ENCODE assay signal across 14 cellular contexts in genomic region chr20:1121439-1121838, GRCh38. TPM values are rescaled to one million over a fixed set of nuclear protein-coding genes. Genes with fewer than 3 reads are reported as not detected.
DNase-seq lines count a peak whose midpoint lies in the region; ATAC-seq, FAIRE-seq and TF ChIP-seq lines count a peak whose summit lies in the region.
"Had no signal": no experiment of that assay in that cellular context is flagged by ENCODE, and none has a peak within 500 bp of the region (broad histone marks: within the 10 kb centered on the region; RNA-seq: fewer than 3 reads in every experiment).

No MANE protein-coding gene starts in this region.

- TF ChIP-seq POLR2A in K562 (conservative IDR thresholded peaks at IDR 0.05) = no peak

- in situ Hi-C loops in K562 (cut with MboI) = no loop called here

- peaks cover 76% of the 10 kb centered on the region for H3K79me2 ChIP-seq in SK-N-SH (ENCODE audit: insufficient read depth)
- peaks cover 69% of the 10 kb centered on the region for H3K79me2 ChIP-seq in K562 (ENCODE audit: control insufficient read depth, insufficient read depth, low read length)

- TF ChIP-seq CTCF in SK-N-SH (IDR thresholded peaks at IDR 0.05) = no peak
- no peak for TF ChIP-seq CTCF in K562 (IDR thresholded peaks at IDR 0.05 in 2 of 3, conservative IDR thresholded peaks at IDR 0.05 in 1 of 3; ENCODE audit: insufficient read depth in 2 of 3, low read depth in 1 of 3, low read length in 3 of 3)
- TF ChIP-seq CTCF in neural crest cell (conservative IDR thresholded peaks at IDR 0.05) = no peak
- TF ChIP-seq CTCF in pancreas (IDR thresholded peaks at IDR 0.05) = no peak

- H3K36me3 Mint-ChIP-seq in neural crest cell (ENCODE audit: low read depth) = no peaks in the 10 kb centered on the region

- no peak for TF ChIP-seq EP300 in SK-N-SH (IDR thresholded peaks at IDR 0.05; ENCODE audit: borderline replicate concordance in 1 of 2, low read depth in 1 of 2, low read length in 1 of 2)
- no peak for TF ChIP-seq EP300 in K562 (IDR thresholded peaks at IDR 0.05; ENCODE audit: low read length)

- no peaks in the 10 kb centered on the region for H3F3A ChIP-seq in SK-N-SH (replicated peaks; ENCODE audit: insufficient read depth)

- POLR2A ChIA-PET in SK-N-SH (lab: Yijun Ruan, JAX) = no interaction called here
- POLR2A ChIA-PET in K562 (lab: Yijun Ruan, JAX) = interaction anchor here (0.6 to 1.9 kb wide), 5 partner anchors 11 to 1386 kb away, joined by 3 to 6 read pairs (median 3); no protein-coding TSS in a partner anchor

- H2AFZ ChIP-seq in SK-N-SH (ENCODE audit: low read depth) (no peak overlapping the region), K562 (ENCODE audit: low read depth, low read length) (no peak overlapping the region)

- H4K20me1 ChIP-seq in SK-N-SH (ENCODE audit: insufficient read depth) (peaks cover 7% of the 10 kb centered on the region; the same call in 1 of the 2 replicates), K562 (replicated peaks; ENCODE audit: control insufficient read depth, insufficient read depth, low read length) (peaks cover 19% of the 10 kb centered on the region)

- no TSS peak for BruUV-seq in K562 (replicated peaks; lab: Mats Ljungman, UMichigan)

- ATAC-seq in SK-N-SH treated with all-trans-retinoic acid at 6 μM for 48 hours = no peak
- ATAC-seq in K562 = no peak
- ATAC-seq in GM21367 (IDR thresholded peaks at IDR 0.05; ENCODE audit: unreplicated experiment) = no peak
- ATAC-seq in pancreas = no peak

- DNase-seq in SK-N-SH = no peak
- peak; percentile 44 to 90 for DNase-seq in NCI-H524 (lab: John Stamatoyannopoulos, UW)
- DNase-seq in K562 (ENCODE audit: extremely low read depth in 1 of 4, low spot score in 3 of 4) = peak; percentile 22 to 62 (median 32)
- DNase-seq in neural crest cell (ENCODE audit: low read depth, low spot score) = no peak
- DNase-seq in retina = no peak
- DNase-seq in pancreas = no peak
- DNase-seq: dorsolateral prefrontal cortex; GF-D8; stimulated activated CD4-positive, alpha-beta T cell treated with anti-CD3 and anti-CD28 coated beads, Interleukin-4, amount 100 ng/mL, for 1 hour; tibial artery had no signal

- H3K4me3 Mint-ChIP-seq in neural crest cell = peak overlapping the region; percentile 77

- H3K27ac Mint-ChIP-seq in neural crest cell (ENCODE audit: unreplicated experiment) = no peak overlapping the region

- intact Hi-C loops in K562 (cut with micrococcal nuclease) = no loop called here
- intact Hi-C loops in pancreas (cut with DNase I) = no loop called here

- TF ChIP-seq RAD21 in SK-N-SH (IDR thresholded peaks at IDR 0.05; ENCODE audit: low read length) (no peak), K562 (CRISPR knock-in tag; conservative IDR thresholded peaks at IDR 0.05 in 1 of 2, IDR thresholded peaks at IDR 0.05 in 1 of 2) (no peak)

- FAIRE-seq in K562 (lab: Jason Lieb, UNC) = peak; percentile 74
- no peak for FAIRE-seq in pancreas (lab: Jason Lieb, UNC)
- FAIRE-seq: A204.1, HTR-8/SVneo had no signal

- H3K4me1 ChIP-seq in SK-N-SH (ENCODE audit: control insufficient read depth in 1 of 2, insufficient read depth in 2 of 2, low read depth in 1 of 2, low read length in 1 of 2) (peaks cover 12 to 33% of the 10 kb centered on the region in 2 experiments; a peak in 3 of 4 replicates), K562 (replicated peaks in 1 of 2; ENCODE audit: control insufficient read depth in 2 of 2, insufficient read depth in 2 of 2, low read length in 2 of 2) (peaks cover 14 to 53% of the 10 kb centered on the region in 2 experiments; a peak in 4 of 5 replicates), pancreas (peaks cover 12 to 46% (median 20%) of the 10 kb centered on the region in 3 donors)

- CTCF ChIA-PET in SK-N-SH (lab: Yijun Ruan, JAX) = interaction anchor here (0.9 to 1.2 kb wide), 2 partner anchors 13 to 65 kb away, joined by 3 read pairs; no protein-coding TSS in a partner anchor
- CTCF ChIA-PET in K562 (lab: Yijun Ruan, JAX; ENCODE audit: low intra/inter-chr PET ratio) = no interaction called here

- no peaks in the 10 kb centered on the region for H3K9me3 Mint-ChIP-seq in neural crest cell

- no peaks in the 10 kb centered on the region for H3K27me3 Mint-ChIP-seq in neural crest cell (ENCODE audit: low read depth)

- no peak overlapping the region for H3K4me3 ChIP-seq in SK-N-SH (ENCODE audit: low read depth in 2 of 2, low read length in 1 of 2)
- H3K4me3 ChIP-seq in K562 = no peak overlapping the region
- no peak overlapping the region for H3K4me3 ChIP-seq in pancreas
- H3K4me3 ChIP-seq: tibial artery had no signal

- H3K9me1 ChIP-seq in K562 (ENCODE audit: control insufficient read depth, insufficient read depth, low read length) = no peaks in the 10 kb centered on the region

- H3K36me3 ChIP-seq in SK-N-SH (replicated peaks in 1 of 2; ENCODE audit: control insufficient read depth in 1 of 2, insufficient read depth in 2 of 2, low read length in 1 of 2) (peaks cover 23 to 39% of the 10 kb centered on the region in 2 experiments), K562 (ENCODE audit: control insufficient read depth, insufficient read depth, low read length) (peaks cover 55% of the 10 kb centered on the region), pancreas (peaks cover 0 to 13% (median 9%) of the 10 kb centered on the region in 3 donors)

- H3K9me2 ChIP-seq in SK-N-SH = no peaks in the 10 kb centered on the region

- H3K27me3 ChIP-seq in SK-N-SH (ENCODE audit: insufficient read depth) (no peaks in the 10 kb centered on the region), K562 (ENCODE audit: control insufficient read depth in 2 of 2, insufficient read depth in 2 of 2, low read length in 2 of 2) (no peaks in the 10 kb centered on the region), pancreas (no peaks in the 10 kb centered on the region)
- H3K27me3 ChIP-seq: dorsolateral prefrontal cortex, tibial artery had no signal

- H3K9ac ChIP-seq in SK-N-SH = no peak overlapping the region
- H3K9ac ChIP-seq in K562 (ENCODE audit: insufficient read depth in 1 of 2, low read depth in 2 of 2, low read length in 2 of 2) = no peak overlapping the region

- WGBS in SK-N-SH (ENCODE audit: low lambda C conversion rate) = 100% methylated on average over 1 of the region's 1 CpG
- WGBS in K562 (ENCODE audit: insufficient coverage, low coverage, missing lambda C conversion rate) = 50% methylated on average over 1 of the region's 1 CpG
- 81 to 100% methylated on average over 1 of the region's 1 CpG for WGBS in pancreas, 2 donors

- no peaks in the 10 kb centered on the region for H3K9me3 ChIP-seq in SK-N-SH
- no peaks in the 10 kb centered on the region for H3K9me3 ChIP-seq in K562 (replicated peaks; ENCODE audit: control insufficient read depth, insufficient read depth, low read depth, low read length)
- no peaks in the 10 kb centered on the region for H3K9me3 ChIP-seq in pancreas
- H3K9me3 ChIP-seq: tibial artery had no signal

- peaks cover 44% of the 10 kb centered on the region for H3K4me1 Mint-ChIP-seq in neural crest cell

- H3K4me2 ChIP-seq in SK-N-SH (peak overlapping the region; percentile 7; the same call in 1 of the 2 replicates), K562 (ENCODE audit: insufficient read depth, low read length) (peak overlapping the region; percentile 56)

- no peak overlapping the region for H3K27ac ChIP-seq in SK-N-SH (ENCODE audit: low read depth in 2 of 2, low read length in 1 of 2)
- H3K27ac ChIP-seq in K562 (ENCODE audit: extremely low read depth, low read depth, low read length) = peak overlapping the region; percentile 48; the same call in 1 of the 3 replicates
- peak overlapping the region in 1 of 4 donors; percentile 45 for H3K27ac ChIP-seq in pancreas

TF ChIP-seq in SK-N-SH, 30 proteins besides CTCF, POLR2A, EP300 and RAD21:
- no peak for TF ChIP-seq RFX5 (IDR thresholded peaks at IDR 0.05; ENCODE audit: low read length)
- no peak for TF ChIP-seq NRF1 (IDR thresholded peaks at IDR 0.05; ENCODE audit: low read depth, low read length)
- no peak for TF ChIP-seq RCOR1 (IDR thresholded peaks at IDR 0.05; ENCODE audit: low read length)
- TF ChIP-seq SIN3A (IDR thresholded peaks at IDR 0.05; ENCODE audit: borderline replicate concordance, low read depth, low read length) = no peak

TF ChIP-seq in SK-N-SH treated with all-trans-retinoic acid at 6 μM for 48 hours, 23 proteins besides CTCF, POLR2A, EP300 and RAD21 (continues in another document):
- TF ChIP-seq BACH2 (CRISPR knock-in tag; IDR thresholded peaks at IDR 0.05; ENCODE audit: borderline replicate concordance) (no peak), CSDC2 (CRISPR knock-in tag; IDR thresholded peaks at IDR 0.05) (no peak)

TF ChIP-seq in K562, 482 proteins besides CTCF, POLR2A, EP300 and RAD21 (continues in another document):
- TF ChIP-seq TAL1 (IDR thresholded peaks at IDR 0.05) (peak; percentile 56; the same call in 1 of the 2 replicates), HMG20B (CRISPR knock-in tag; IDR thresholded peaks at IDR 0.05) (no peak), NCOR1 (IDR thresholded peaks at IDR 0.05) (peak; percentile 27; the same call in 1 of the 2 replicates), MAZ (CRISPR knock-in tag; conservative IDR thresholded peaks at IDR 0.05 in 1 of 2, IDR thresholded peaks at IDR 0.05 in 1 of 2) (0 out of 4 replicates have a peak, but pooled peaks of 1 of the 2 experiments have one; percentile 34), ETV1 (tag; conservative IDR thresholded peaks at IDR 0.05; ENCODE audit: low read depth) (no peak)

RNA-seq across cellular contexts. Expression of gene PSMF1, which starts 3.0 kb away (rescaled TPM):
- polyA plus RNA-seq in SK-N-SH (2012; rRNA removed) = 86.0 and 103 TPM in 2 replicates
- 82.3 and 106 TPM in 2 replicates for polyA plus RNA-seq in SK-N-SH (2012; cell fraction: cytosol; rRNA removed)
- 67.8 and 70.6 TPM in 2 replicates for polyA plus RNA-seq in SK-N-SH (2012; cell fraction: nucleus; rRNA removed)
- total RNA-seq in K562 (2011; cell fraction: chromatin; rRNA removed; ENCODE audit: low replicate concordance) = 34.5 and 43.5 TPM in 2 replicates
- 10.7 and 12.6 TPM in 2 replicates for total RNA-seq in K562 (2011; cell fraction: nucleolus; rRNA removed)
- 16.1 and 23.6 TPM in 2 replicates for total RNA-seq in K562 (2011; cell fraction: nucleoplasm; rRNA removed)
- total RNA-seq in K562 (2014; rRNA removed) = 17.9 and 26.5 TPM in 2 replicates
- total RNA-seq in K562 (2014; rRNA removed; fragmentation: Illumina TruSeq; extraction: Trizol) = 34.1 and 35.8 TPM in 2 replicates
- 29.4 and 33.8 TPM in 2 replicates for total RNA-seq in K562 (2015; rRNA removed; fragmentation: Illumina TruSeq; extraction: Trizol)
- 136 and 138 TPM in 2 replicates for total RNA-seq in K562 (2021)
- polyA plus RNA-seq in K562 (2011; rRNA removed) = 33.2 and 77.8 TPM in 2 replicates
- polyA plus RNA-seq in K562 (2011; cell fraction: cytosol; rRNA removed) = 60.7 and 112 TPM in 2 replicates
- polyA plus RNA-seq in K562 (2011; cell fraction: nucleus; rRNA removed) = 39.7 and 54.7 TPM in 2 replicates
- 102 and 110 TPM in 2 replicates for polyA plus RNA-seq in K562 (2012)
- 126 and 192 TPM in 2 replicates for polyA plus RNA-seq in K562 (2014; fragmentation: Illumina TruSeq; extraction: Trizol)
- polyA plus RNA-seq in K562 (2014; fragmentation: Nextera tagmentation; extraction: Ambion mirVana) = 10 to 100 TPM in 1 of 2 experiments, 1 to 10 TPM in 1; 8.5 to 21.3 TPM
- polyA plus RNA-seq in K562 (2014; rRNA removed) = 18.0 and 20.6 TPM in 2 replicates
- polyA minus RNA-seq in K562 (2011; rRNA and poly(A)+ RNA removed) = 45.5 and 84.9 TPM in 2 replicates
- polyA minus RNA-seq in K562 (2011; cell fraction: cytosol; rRNA and poly(A)+ RNA removed) = 30.9 and 37.4 TPM in 2 replicates
- polyA minus RNA-seq in K562 (2011; cell fraction: nucleus; rRNA and poly(A)+ RNA removed) = 11.4 and 23.4 TPM in 2 replicates
- total RNA-seq in neural crest cell = 107 and 114 TPM in 2 replicates
- 100 to 1,000 TPM in 1 of 6 donors, 10 to 100 TPM in 5; 71.9 to 114 (median 84.1) TPM for total RNA-seq in pancreas
- polyA plus RNA-seq in pancreas = 10 to 100 TPM; 17.8 to 43.4 TPM

Comparison
In these comparisons a context has a peak if more than half of its experiments do, and no peak if none do; other contexts are left out.
1. DNase-seq: peak in NCI-H524 (2 of 2) and K562 (4 of 4); none in SK-N-SH (single experiment), neural crest cell (single experiment), retina (single experiment) and pancreas (0 of 6).
2. Of the 27 proteins assayed by ChIP-seq in both K562 and SK-N-SH: peak only in K562: NFIC; only in SK-N-SH: none; in both: none; in neither: 25; mixed calls (peak in some experiments, not most) for 1.